In the genomic region with DNA sequence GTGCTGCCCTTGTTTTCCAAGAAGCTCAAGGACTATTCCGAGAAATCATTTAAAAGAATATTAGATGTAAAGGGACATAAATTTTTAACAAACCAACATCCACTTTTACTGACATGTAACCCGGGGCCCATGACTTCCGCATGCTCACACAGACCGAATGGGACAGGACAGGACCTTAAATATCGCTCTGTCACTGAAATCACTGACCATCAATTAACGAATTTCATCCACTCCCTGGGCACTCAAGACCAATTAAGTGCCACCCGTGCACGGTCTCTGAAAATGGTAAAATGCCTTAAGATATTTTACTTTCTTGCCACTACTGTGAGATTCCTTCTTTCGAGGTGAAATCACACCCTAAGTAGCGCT, we compare ENCODE assay signal across 8 cellular contexts. TPM values are rescaled to one million over a fixed set of nuclear protein-coding genes. Genes with fewer than 3 reads are reported as not detected.
A peak's percentile ranks its signal among the peaks of the same experiment; 100 is the strongest.
DNase-seq lines count a peak whose midpoint lies in the region; ATAC-seq lines count a peak whose summit lies in the region.

No MANE protein-coding gene starts in this region.

- no peaks in the 10 kb centered on the region for H3K27me3 ChIP-seq in iPS-18a (ENCODE audit: control insufficient read depth, insufficient read depth, low read length)

- peak overlapping the region; percentile 5 for H3K27ac ChIP-seq in iPS-18a (ENCODE audit: low read length)

- peak overlapping the region; percentile 67 for H3K9ac ChIP-seq in iPS-18a (ENCODE audit: low read length)

- no peak overlapping the region for H3K27ac Mint-ChIP-seq in activated T-helper 2 cell treated with anti-CD3 and anti-CD28 coated beads, Interferon-gamma antibody, Interleukin-2, Interleukin-4, amounts not matched to agents 10 μg/mL and 5 μg/mL and 100 μg/mL, durations not matched to agents 14 hours and 24 hours and 36 hours
- peak overlapping the region; percentile 93 to 96 for H3K27ac Mint-ChIP-seq in stimulated activated naive CD8-positive, alpha-beta T cell treated with anti-CD3 and anti-CD28 coated beads, Interleukin-15, amount 100 ng/mL, for 72 hours

- no peaks in the 10 kb centered on the region for H3K36me3 Mint-ChIP-seq in activated T-helper 2 cell treated with anti-CD3 and anti-CD28 coated beads, Interferon-gamma antibody, Interleukin-2, Interleukin-4, amounts not matched to agents 10 μg/mL and 5 μg/mL and 100 μg/mL, durations not matched to agents 14 hours and 24 hours and 36 hours (ENCODE audit: low read depth)

- H3K4me1 Mint-ChIP-seq in activated T-helper 2 cell treated with anti-CD3 and anti-CD28 coated beads, Interferon-gamma antibody, Interleukin-2, Interleukin-4, amounts not matched to agents 10 μg/mL and 5 μg/mL and 100 μg/mL, durations not matched to agents 14 hours and 24 hours and 36 hours (ENCODE audit: low read depth): peaks cover 12% of the 10 kb centered on the region
- peaks cover 24% of the 10 kb centered on the region for H3K4me1 Mint-ChIP-seq in stimulated activated naive CD8-positive, alpha-beta T cell treated with anti-CD3 and anti-CD28 coated beads, Interleukin-15, amount 100 ng/mL, for 72 hours

- no peaks in the 10 kb centered on the region for H3K9me3 Mint-ChIP-seq in activated T-helper 2 cell treated with anti-CD3 and anti-CD28 coated beads, Interferon-gamma antibody, Interleukin-2, Interleukin-4, amounts not matched to agents 10 μg/mL and 5 μg/mL and 100 μg/mL, durations not matched to agents 14 hours and 24 hours and 36 hours
- no peaks in the 10 kb centered on the region for H3K9me3 Mint-ChIP-seq in stimulated activated naive CD8-positive, alpha-beta T cell treated with anti-CD3 and anti-CD28 coated beads, Interleukin-15, amount 100 ng/mL, for 72 hours

- peaks cover 15% of the 10 kb centered on the region for H3K4me1 ChIP-seq in iPS-18a (ENCODE audit: control insufficient read depth, low read depth, low read length)

- peak; percentile 9 to 11 for ATAC-seq in activated CD4-positive, CD25-positive, alpha-beta regulatory T cell treated with anti-CD3 and anti-CD28 coated beads, Interleukin-2, amount 50 U/mL, for 24 hours
- ATAC-seq in HG03064 (IDR thresholded peaks at IDR 0.05; ENCODE audit: low read depth, unreplicated experiment): peak; percentile 62
- peak; percentile 47 for ATAC-seq in stimulated activated naive CD8-positive, alpha-beta T cell treated with anti-CD3 and anti-CD28 coated beads, Interleukin-15, amount 100 ng/mL, for 72 hours

- intact Hi-C loops in activated T-helper 2 cell treated with anti-CD3 and anti-CD28 coated beads, Interferon-gamma antibody, Interleukin-2, Interleukin-4, amounts not matched to agents 10 μg/mL and 5 μg/mL and 100 μg/mL, durations not matched to agents 14 hours and 24 hours and 36 hours (cut with micrococcal nuclease): no loop called here

- peak overlapping the region; percentile 92 for H3K4me3 ChIP-seq in iPS-18a (ENCODE audit: low read length)

- H3K36me3 ChIP-seq in iPS-18a (ENCODE audit: control insufficient read depth, low read depth, low read length): peaks cover 9% of the 10 kb centered on the region

- DNase-seq in activated CD4-positive, CD25-positive, alpha-beta regulatory T cell (lab: John Stamatoyannopoulos, UW): no peak
- no peak for DNase-seq in activated T-helper 2 cell treated with anti-CD3 and anti-CD28 coated beads, Interferon-gamma antibody, Interleukin-2, Interleukin-4, amounts not matched to agents 10 μg/mL and 5 μg/mL and 100 μg/mL, durations not matched to agents 14 hours and 24 hours and 36 hours (ENCODE audit: low spot score)
- no peak for DNase-seq in stimulated activated naive CD8-positive, alpha-beta T cell treated with anti-CD3 and anti-CD28 coated beads, Interleukin-15, amount 100 ng/mL, for 72 hours
- no peak for DNase-seq in NCI-H2107 (lab: John Stamatoyannopoulos, UW)
- DNase-seq in NK-92 (lab: John Stamatoyannopoulos, UW; ENCODE audit: unreplicated experiment): no peak

- peaks cover 2% of the 10 kb centered on the region for H3K27me3 Mint-ChIP-seq in activated T-helper 2 cell treated with anti-CD3 and anti-CD28 coated beads, Interferon-gamma antibody, Interleukin-2, Interleukin-4, amounts not matched to agents 10 μg/mL and 5 μg/mL and 100 μg/mL, durations not matched to agents 14 hours and 24 hours and 36 hours (ENCODE audit: low read depth)
- no peaks in the 10 kb centered on the region for H3K27me3 Mint-ChIP-seq in stimulated activated naive CD8-positive, alpha-beta T cell treated with anti-CD3 and anti-CD28 coated beads, Interleukin-15, amount 100 ng/mL, for 72 hours

- H3K9me3 ChIP-seq in iPS-18a (ENCODE audit: control insufficient read depth, low read depth, low read length): no peaks in the 10 kb centered on the region

- H3K4me3 Mint-ChIP-seq in activated T-helper 2 cell treated with anti-CD3 and anti-CD28 coated beads, Interferon-gamma antibody, Interleukin-2, Interleukin-4, amounts not matched to agents 10 μg/mL and 5 μg/mL and 100 μg/mL, durations not matched to agents 14 hours and 24 hours and 36 hours (ENCODE audit: low read depth): peak overlapping the region; percentile 84
- H3K4me3 Mint-ChIP-seq in stimulated activated naive CD8-positive, alpha-beta T cell treated with anti-CD3 and anti-CD28 coated beads, Interleukin-15, amount 100 ng/mL, for 72 hours: peak overlapping the region; percentile 88 to 90

RNA-seq across cellular contexts. Expression of a gene that starts 0.5 kb away (rescaled TPM):
- 1.6 and 3.1 TPM in 2 replicates for total RNA-seq in activated T-helper 2 cell treated with anti-CD3 and anti-CD28 coated beads, Interferon-gamma antibody, Interleukin-2, Interleukin-4, amounts not matched to agents 10 μg/mL and 5 μg/mL and 100 μg/mL, durations not matched to agents 14 hours and 24 hours and 36 hours

Comparison
In these comparisons a context has a peak if more than half of its experiments do, and no peak if none do; other contexts are left out.
1. ATAC-seq: peak in every context shown above with its lines; median percentile 62 in HG03064; 47 in stimulated activated naive CD8-positive, alpha-beta T cell treated with anti-CD3 and anti-CD28 coated beads, Interleukin-15, amount 100 ng/mL, for 72 hours; 10 in activated CD4-positive, CD25-positive, alpha-beta regulatory T cell treated with anti-CD3 and anti-CD28 coated beads, Interleukin-2, amount 50 U/mL, for 24 hours.